ENCODE assay signal across 9 cellular contexts in the genomic region with DNA sequence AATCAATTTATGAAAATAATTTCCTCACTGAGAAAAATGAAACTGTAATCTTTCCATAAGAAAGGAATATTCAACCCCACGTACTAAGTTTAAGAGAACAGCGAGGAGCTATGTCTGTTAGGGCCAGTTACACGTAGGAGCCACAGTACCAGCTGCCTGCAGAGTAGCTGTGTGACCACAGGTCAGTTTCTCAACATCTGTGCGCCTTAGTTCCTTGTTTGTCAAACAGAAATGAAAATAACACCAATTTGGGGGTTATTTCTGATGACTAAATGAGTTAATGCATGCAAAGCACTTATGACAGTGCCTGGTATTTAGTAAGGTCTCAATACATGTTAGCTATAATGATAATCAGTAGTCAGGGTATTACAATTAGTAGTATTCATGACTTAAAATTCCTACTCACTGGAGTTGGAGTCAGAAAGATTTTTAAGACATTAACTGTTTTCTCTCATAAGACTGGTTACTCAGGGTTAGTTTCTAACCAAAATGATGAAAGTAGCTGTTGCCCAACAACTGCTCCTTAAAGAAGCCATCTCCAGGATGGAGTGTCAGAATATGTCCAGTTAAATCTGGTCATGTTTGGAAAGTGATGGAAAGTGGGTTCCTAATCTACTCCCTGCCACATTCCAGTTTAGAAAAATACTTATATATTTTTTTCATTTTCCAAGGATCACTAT.
DNase-seq lines count a peak whose midpoint lies in the region; ATAC-seq lines count a peak whose summit lies in the region.
"Had no signal": no experiment of that assay in that cellular context is flagged by ENCODE, and none has a peak within 500 bp of the region (broad histone marks: within the 10 kb centered on the region; RNA-seq: fewer than 3 reads in every experiment).

No MANE protein-coding gene starts in this region.

- ATAC-seq in GM18519 (IDR thresholded peaks at IDR 0.05; ENCODE audit: low FRiP score, unreplicated experiment) (peak; percentile 77), GM21825 (IDR thresholded peaks at IDR 0.05; ENCODE audit: unreplicated experiment) (peak; percentile 76)

- DNase-seq in Kasumi-1 (lab: John Stamatoyannopoulos, UW) (peak; percentile 28 to 47), medulla oblongata (ENCODE audit: extremely low spot score) (peak; percentile 59), mucosa of gallbladder (ENCODE audit: low spot score) (no peak), NCI-H524 (lab: John Stamatoyannopoulos, UW) (no peak), NCI-H1048 (lab: John Stamatoyannopoulos, UW) (no peak), germinal center (ENCODE audit: low spot score) (no peak)
- DNase-seq: NCI-H1694 had no signal

Comparison
In these comparisons a context has a peak if more than half of its experiments do, and no peak if none do; other contexts are left out.
1. DNase-seq: peak in Kasumi-1 (2 of 2) and medulla oblongata (single experiment); none in mucosa of gallbladder (single experiment), NCI-H524 (0 of 2), NCI-H1048 (single experiment) and germinal center (single experiment).